1 cellular context compared by ENCODE assay signal in genomic region chr2:13137679-13138078, GRCh38.
TF ChIP-seq lines count a peak whose summit lies in the region.

No MANE protein-coding gene starts in this region.

TF ChIP-seq in HepG2, 621 proteins besides CTCF, POLR2A, EP300 and RAD21 (continued from another document):
- no peak for TF ChIP-seq MLXIP (CRISPR knock-in tag; IDR thresholded peaks at IDR 0.05; ENCODE audit: borderline replicate concordance)
- no peak for TF ChIP-seq GMEB2 (CRISPR knock-in tag; IDR thresholded peaks at IDR 0.05; ENCODE audit: low read depth)
- TF ChIP-seq CEBPB (IDR thresholded peaks at IDR 0.05; ENCODE audit: borderline replicate concordance, low read depth, low read length), result peak; percentile 15; the same call in 1 of the 2 replicates
- no peak for TF ChIP-seq MEIS2 (CRISPR knock-in tag; IDR thresholded peaks at IDR 0.05)
- TF ChIP-seq MAFK (conservative IDR thresholded peaks at IDR 0.05 in 1 of 2, IDR thresholded peaks at IDR 0.05 in 1 of 2; ENCODE audit: low read length in 2 of 2), result peak; percentile 53 to 75; a peak in 3 of 4 replicates
- no peak for TF ChIP-seq ETS1 (CRISPR knock-in tag; IDR thresholded peaks at IDR 0.05)
- TF ChIP-seq MAFF (IDR thresholded peaks at IDR 0.05; ENCODE audit: low read depth, low read length), result peak; percentile 54
- TF ChIP-seq NR2C2 (CRISPR knock-in tag; IDR thresholded peaks at IDR 0.05; ENCODE audit: borderline replicate concordance), result no peak
